Comparison of ENCODE assay signal across 12 cellular contexts in the genomic region with DNA sequence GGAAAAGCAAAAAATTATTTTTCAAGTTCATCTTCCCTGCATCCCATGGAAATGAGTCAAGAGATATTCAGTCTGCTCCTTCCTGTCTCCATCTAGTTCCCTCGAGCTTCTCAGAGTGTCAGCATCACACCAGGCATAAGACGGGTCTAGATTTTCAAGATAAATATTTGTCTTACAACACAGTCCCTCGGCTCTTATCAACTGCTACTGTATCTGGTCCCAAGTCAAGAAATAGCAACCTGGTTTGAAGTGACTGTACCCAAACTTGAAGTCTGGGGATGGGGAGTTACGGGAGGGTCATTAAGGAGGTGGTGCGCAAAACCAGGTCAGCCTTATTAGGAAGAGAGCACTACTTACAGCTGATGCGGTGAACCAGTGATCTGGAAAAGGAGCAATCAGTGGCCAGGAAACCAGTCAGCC. TPM values are rescaled to one million over a fixed set of nuclear protein-coding genes. Genes with fewer than 3 reads are reported as not detected.
DNase-seq lines count a peak whose midpoint lies in the region; ATAC-seq and TF ChIP-seq lines count a peak whose summit lies in the region.
"Had no signal": no experiment of that assay in that cellular context is flagged by ENCODE, and none has a peak within 500 bp of the region (broad histone marks: within the 10 kb centered on the region; RNA-seq: fewer than 3 reads in every experiment).

No MANE protein-coding gene starts in this region.

- H3K56ac ChIP-seq in mesendoderm (ENCODE audit: low read length) = no peak overlapping the region

- no peak overlapping the region for H3K18ac ChIP-seq in mesendoderm (ENCODE audit: low read length)

- H3K27me3 ChIP-seq in breast epithelium (no peaks in the 10 kb centered on the region), mesendoderm (ENCODE audit: insufficient read depth, low read length, poor library complexity) (no peaks in the 10 kb centered on the region)
- H3K27me3 ChIP-seq: BLaER1 had no signal

- peaks cover 26% of the 10 kb centered on the region for H3K79me1 ChIP-seq in mesendoderm (ENCODE audit: low read length)

- H3K36me3 ChIP-seq in breast epithelium (no peaks in the 10 kb centered on the region), mesendoderm (ENCODE audit: control insufficient read depth, insufficient read depth, low read length) (no peaks in the 10 kb centered on the region)

- H3K23ac ChIP-seq in mesendoderm (ENCODE audit: low read length) = no peak overlapping the region

- H2AK5ac ChIP-seq in mesendoderm (ENCODE audit: low read length) = no peak overlapping the region

- no peak overlapping the region for H3K4me2 ChIP-seq in mesendoderm (ENCODE audit: low read length)
- H3K4me2 ChIP-seq: BLaER1 had no signal

- ATAC-seq in HG03378 (IDR thresholded peaks at IDR 0.05; ENCODE audit: unreplicated experiment) = no peak
- ATAC-seq in GM21723 (IDR thresholded peaks at IDR 0.05; ENCODE audit: unreplicated experiment) = no peak
- ATAC-seq: activated T-cell treated with anti-CD3 and anti-CD28 coated beads, Interleukin-2, amount 50 U/mL, for 4 hours had no signal

- H3K9ac ChIP-seq in mesendoderm (ENCODE audit: low read length) = no peak overlapping the region
- H3K9ac ChIP-seq: BLaER1 had no signal

- no peak overlapping the region for H2BK5ac ChIP-seq in mesendoderm (ENCODE audit: low read length)

- intact Hi-C loops in breast epithelium (cut with DNase I; ENCODE audit: low total_unique reads) = no loop called here

- H2BK15ac ChIP-seq in mesendoderm (replicated peaks; ENCODE audit: low read depth) = no peak overlapping the region

- H3K4me1 ChIP-seq in breast epithelium (no peaks in the 10 kb centered on the region), mesendoderm (ENCODE audit: control insufficient read depth, low read depth, low read length) (peaks cover 7% of the 10 kb centered on the region)

- H3K79me2 ChIP-seq in mesendoderm (ENCODE audit: control insufficient read depth, insufficient read depth, low read length) = peaks cover 74% of the 10 kb centered on the region

- H3K4me3 ChIP-seq in breast epithelium (no peak overlapping the region), mesendoderm (ENCODE audit: low read length) (no peak overlapping the region)
- H3K4me3 ChIP-seq: BLaER1 had no signal

- H2BK120ac ChIP-seq in mesendoderm (ENCODE audit: low read depth, low read length) = no peak overlapping the region

- peak overlapping the region; percentile 23 to 29 for H3K27ac ChIP-seq in breast epithelium
- H3K27ac ChIP-seq in mesendoderm (ENCODE audit: low read depth, low read length) = no peak overlapping the region
- H3K27ac ChIP-seq: BLaER1 had no signal

- H3K9me3 ChIP-seq in breast epithelium = no peaks in the 10 kb centered on the region
- H3K9me3 ChIP-seq: BLaER1 had no signal

- TF ChIP-seq POLR2A in breast epithelium (IDR thresholded peaks at IDR 0.05) = no peak

- no CpG with 5 or more reads among the region's 6 CpGs for WGBS in mesendoderm (ENCODE audit: extremely low coverage, insufficient coverage, low lambda C conversion rate)

- TF ChIP-seq CTCF in breast epithelium (IDR thresholded peaks at IDR 0.05) = no peak

- no peak overlapping the region for H4K5ac ChIP-seq in mesendoderm (ENCODE audit: low read length)

- H3K4ac ChIP-seq in mesendoderm (ENCODE audit: low read depth, low read length) = no peak overlapping the region

- peak; percentile 60 for DNase-seq in A172 (ENCODE audit: low spot score)
- peak; percentile 83 for DNase-seq in HS-5 (ENCODE audit: low read depth)
- DNase-seq in breast epithelium (ENCODE audit: low spot score in 2 of 2) = no peak
- DNase-seq in left kidney (ENCODE audit: low read depth, low spot score) = peak; percentile 61
- no peak for DNase-seq in pons (ENCODE audit: low spot score)
- DNase-seq in mesendoderm = no peak
- DNase-seq: activated T-cell treated with anti-CD3 and anti-CD28 coated beads, Interleukin-2, amount 50 U/mL, for 4 hours; effector CD8-positive, alpha-beta T cell; MV-4-11 had no signal

- no peak overlapping the region for H4K8ac ChIP-seq in mesendoderm (ENCODE audit: low read depth, low read length)

RNA-seq across cellular contexts. Expression of a gene that starts 29.8 kb away (rescaled TPM):
- total RNA-seq in A172 (2014; rRNA removed; shearing (Covaris generic)) = 19.6 and 22.1 TPM in 2 replicates
- 10 to 100 TPM; 40.6 to 47.7 (median 41.4) TPM for total RNA-seq in breast epithelium
- polyA plus RNA-seq in mesendoderm (2013, experiment 1 of 2) = 29.6 TPM
- polyA plus RNA-seq in mesendoderm (2013, experiment 2 of 2) = 30.9 TPM

Comparison
In these comparisons a context has a peak if more than half of its experiments do, and no peak if none do; other contexts are left out.
1. DNase-seq: peak in A172 (single experiment), HS-5 (single experiment) and left kidney (single experiment); none in breast epithelium (0 of 2), pons (single experiment) and mesendoderm (single experiment).